1 cellular context compared by ENCODE assay signal in genomic region chr2:74502147-74502719, GRCh38.
TF ChIP-seq lines count a peak whose summit lies in the region.

No MANE protein-coding gene starts in this region.

TF ChIP-seq in endothelial cell of umbilical vein, 7 proteins besides CTCF, POLR2A, EP300 and RAD21:
- TF ChIP-seq POLR2AphosphoS5 (IDR thresholded peaks at IDR 0.05; ENCODE audit: insufficient read depth, low read depth, low read length): no peak
- TF ChIP-seq JUN (IDR thresholded peaks at IDR 0.05; ENCODE audit: borderline replicate concordance, insufficient read depth, insufficient read length, low read depth): no peak
- TF ChIP-seq EZH2 (IDR thresholded peaks at IDR 0.05; ENCODE audit: borderline replicate concordance, low read depth, low read length, severe bottlenecking): no peak
- TF ChIP-seq, protein P1, sequence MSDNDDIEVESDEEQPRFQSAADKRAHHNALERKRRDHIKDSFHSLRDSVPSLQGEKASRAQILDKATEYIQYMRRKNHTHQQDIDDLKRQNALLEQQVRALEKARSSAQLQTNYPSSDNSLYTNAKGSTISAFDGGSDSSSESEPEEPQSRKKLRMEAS (IDR thresholded peaks at IDR 0.05; ENCODE audit: insufficient read depth, insufficient read length): no peak
- no peak for TF ChIP-seq GATA2 (IDR thresholded peaks at IDR 0.05; ENCODE audit: insufficient read depth, insufficient read length, low read depth, low read length)
